In the genomic region with DNA sequence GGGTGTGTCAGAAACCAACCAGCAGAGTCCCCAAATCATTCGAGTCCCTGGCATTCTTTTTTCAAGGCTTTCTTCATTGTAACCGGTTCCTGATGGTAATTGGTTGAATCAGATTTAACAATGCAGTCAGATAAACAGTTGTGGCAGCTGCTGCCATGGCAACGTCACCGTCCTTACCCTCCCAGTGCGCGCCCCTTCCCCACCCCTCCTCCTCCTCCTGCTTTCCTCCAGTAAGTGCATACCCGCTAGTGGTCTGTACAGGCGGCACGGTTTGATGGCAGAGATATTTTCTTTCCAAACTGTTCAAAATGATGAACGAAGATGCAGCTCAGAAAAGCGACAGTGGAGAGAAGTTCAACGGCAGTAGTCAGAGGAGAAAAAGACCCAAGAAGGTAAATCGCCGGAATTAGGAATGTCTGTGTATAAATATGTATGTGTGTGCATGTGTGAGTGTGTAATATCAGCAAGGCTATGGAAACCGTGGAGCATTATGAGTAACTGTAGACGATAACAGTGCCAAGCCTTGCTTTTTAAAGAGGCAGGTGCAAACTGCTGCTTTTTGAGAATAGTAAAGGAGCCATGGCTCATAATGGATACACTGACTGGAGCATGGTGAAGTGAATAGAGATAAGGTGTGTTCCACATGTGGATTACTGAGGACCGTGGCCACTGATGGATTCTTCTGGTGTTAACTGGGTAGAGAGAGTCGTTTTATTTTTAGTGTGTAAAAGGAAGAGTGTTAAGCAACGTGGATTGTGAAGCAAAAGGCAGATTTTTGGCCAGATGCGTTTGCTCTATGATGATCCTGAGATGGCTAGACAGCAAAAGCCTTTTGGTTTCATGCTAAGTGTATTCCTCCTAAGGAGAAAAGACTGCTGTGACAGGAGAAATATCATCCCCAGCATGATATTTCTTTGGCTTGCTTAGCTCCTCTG, we compare ENCODE assay signal across 10 cellular contexts. TPM values are rescaled to one million over a fixed set of nuclear protein-coding genes. Genes with fewer than 3 reads are reported as not detected.
DNase-seq lines count a peak whose midpoint lies in the region; ATAC-seq and TF ChIP-seq lines count a peak whose summit lies in the region.
"Had no signal": no experiment of that assay in that cellular context is flagged by ENCODE, and none has a peak within 500 bp of the region (broad histone marks: within the 10 kb centered on the region; RNA-seq: fewer than 3 reads in every experiment).

Gene ANK2 (plus strand): TSS at position 233 of the 935 bp plus-strand sequence. CDS start 76 bp downstream, at position 309.

- H3K4me2 ChIP-seq in neural cell (ENCODE audit: low read length) (peak within 1 kb of the TSS; percentile 81), PC-3 (ENCODE audit: low read length) (no peak within 1 kb of the TSS)

- peak within 1 kb of the TSS; percentile 69 for H3K27ac ChIP-seq in neural cell (ENCODE audit: low read length)
- H3K27ac ChIP-seq in PC-3 (ENCODE audit: low read length): no peak within 1 kb of the TSS

- no peaks in the 10 kb centered on the region for H3K9me3 ChIP-seq in neural cell (ENCODE audit: low read length)
- H3K9me3 ChIP-seq in PC-3 (ENCODE audit: low read length): no peaks in the 10 kb centered on the region

- H3K9me2 ChIP-seq in neural cell (ENCODE audit: insufficient read depth, low read length): no peaks in the 10 kb centered on the region
- H3K9me2 ChIP-seq in PC-3 (replicated peaks; ENCODE audit: low read length): no peaks in the 10 kb centered on the region

- DNase-seq in D341Med (ENCODE audit: low spot score) (peak; percentile 26), NCI-H2227 (lab: John Stamatoyannopoulos, UW; ENCODE audit: unreplicated experiment) (peak; percentile 78), fibroblast of gingiva (ENCODE audit: low read depth) (peak; percentile 1), CD14-positive monocyte (ENCODE audit: low spot score) (no peak), PC-3 (no peak)
- DNase-seq in stimulated activated CD4-positive, alpha-beta T cell treated with anti-CD3 and anti-CD28 coated beads, Interleukin-15, amount 100 ng/mL, for 24 hours: no peak
- DNase-seq: activated CD8-positive, alpha-beta T cell treated with anti-CD3 and anti-CD28 coated beads for 36 hours had no signal

- H4K20me1 ChIP-seq in neural cell (ENCODE audit: insufficient read depth) (no peaks in the 10 kb centered on the region), PC-3 (ENCODE audit: low read length) (no peaks in the 10 kb centered on the region)

- H3F3A ChIP-seq in neural cell (ENCODE audit: insufficient read depth, low read length, poor library complexity, severe bottlenecking): peaks cover 8% of the 10 kb centered on the region
- H3F3A ChIP-seq in PC-3 (ENCODE audit: low read length, unreplicated experiment): no peaks in the 10 kb centered on the region

- no peaks in the 10 kb centered on the region for H3K4me1 Mint-ChIP-seq in CD14-positive monocyte

- peaks cover 0 to 2% (median 0%) of the 10 kb centered on the region in 3 donors for H3K27me3 Mint-ChIP-seq in CD14-positive monocyte (ENCODE audit: low read depth in 3 of 3)
- H3K27me3 Mint-ChIP-seq: activated CD8-positive, alpha-beta T cell treated with anti-CD3 and anti-CD28 coated beads for 36 hours had no signal

- peaks cover 5% of the 10 kb centered on the region for H3K4me1 ChIP-seq in PC-3 (ENCODE audit: insufficient read depth, low read length)

- no peak for ATAC-seq in PC-3
- ATAC-seq in HG03095 (IDR thresholded peaks at IDR 0.05; ENCODE audit: unreplicated experiment): no peak
- ATAC-seq: activated CD8-positive, alpha-beta T cell treated with anti-CD3 and anti-CD28 coated beads for 36 hours had no signal

- H3K9ac ChIP-seq in neural cell (ENCODE audit: low read length): peak within 1 kb of the TSS; percentile 69
- no peak within 1 kb of the TSS for H3K9ac ChIP-seq in PC-3 (ENCODE audit: low read length)

- no peak within 1 kb of the TSS for H3K27ac Mint-ChIP-seq in CD14-positive monocyte
- H3K27ac Mint-ChIP-seq: activated CD8-positive, alpha-beta T cell treated with anti-CD3 and anti-CD28 coated beads for 36 hours had no signal

- POLR2A ChIA-PET in PC-3 (lab: Charles Lee; ENCODE audit: unreplicated experiment): no interaction called here

- peaks cover 0 to 1% (median 0%) of the 10 kb centered on the region in 7 donors for H3K9me3 Mint-ChIP-seq in CD14-positive monocyte
- H3K9me3 Mint-ChIP-seq: activated CD8-positive, alpha-beta T cell treated with anti-CD3 and anti-CD28 coated beads for 36 hours had no signal

- TF ChIP-seq EP300 in neural cell (conservative IDR thresholded peaks at IDR 0.05; ENCODE audit: poor library complexity, severe bottlenecking): peak; percentile 70

- H3K4me3 ChIP-seq in neural cell (ENCODE audit: low read length) (peak within 1 kb of the TSS; percentile 67), PC-3 (ENCODE audit: low read length) (no peak within 1 kb of the TSS)
- H3K4me3 ChIP-seq: lung had no signal

- no peaks in the 10 kb centered on the region for H3K27me3 ChIP-seq in neural cell (ENCODE audit: insufficient read depth, low read depth, low read length)
- H3K27me3 ChIP-seq in PC-3 (ENCODE audit: low read length): no peaks in the 10 kb centered on the region

- no peaks in the 10 kb centered on the region for H3K36me3 Mint-ChIP-seq in CD14-positive monocyte

- BruUV-seq in PC-3 (replicated peaks; lab: Mats Ljungman, UMichigan): no TSS peak

- no peak for TF ChIP-seq RAD21 in neural cell (conservative IDR thresholded peaks at IDR 0.05)

- intact Hi-C loops in CD14-positive monocyte (cut with micrococcal nuclease) (no loop called here), PC-3 (cut with micrococcal nuclease) (no loop called here)

- no peaks in the 10 kb centered on the region for H3K36me3 ChIP-seq in neural cell (ENCODE audit: insufficient read depth, low read length)
- no peaks in the 10 kb centered on the region for H3K36me3 ChIP-seq in PC-3 (ENCODE audit: low read depth, low read length)

- H3K4me3 Mint-ChIP-seq in CD14-positive monocyte: no peak within 1 kb of the TSS
- H3K4me3 Mint-ChIP-seq: activated CD8-positive, alpha-beta T cell treated with anti-CD3 and anti-CD28 coated beads for 36 hours had no signal

- H2AFZ ChIP-seq in neural cell (ENCODE audit: low read depth, low read length) (peak within 1 kb of the TSS; percentile 51), PC-3 (ENCODE audit: low read length) (no peak within 1 kb of the TSS)

- H3K79me2 ChIP-seq in neural cell (replicated peaks; ENCODE audit: insufficient read depth, low read length) (peaks cover 40% of the 10 kb centered on the region), PC-3 (ENCODE audit: low read length) (no peaks in the 10 kb centered on the region)

- TF ChIP-seq CTCF in neural cell (IDR thresholded peaks at IDR 0.05; ENCODE audit: poor library complexity, severe bottlenecking) (peak; percentile 35), CD14-positive monocyte (IDR thresholded peaks at IDR 0.05) (no peak), PC-3 (conservative IDR thresholded peaks at IDR 0.05; ENCODE audit: low read depth, low read length) (no peak)

- CTCF ChIA-PET in PC-3 (lab: Charles Lee): no interaction called here

TF ChIP-seq in neural cell, 6 proteins besides CTCF, POLR2A, EP300 and RAD21:
- TF ChIP-seq MXI1 (conservative IDR thresholded peaks at IDR 0.05; ENCODE audit: poor library complexity, severe bottlenecking) (peak; percentile 72), POLR2AphosphoS5 (IDR thresholded peaks at IDR 0.05) (peak; percentile 45), EZH2 (IDR thresholded peaks at IDR 0.05; ENCODE audit: borderline replicate concordance, insufficient read depth, low read length, poor library complexity, severe bottlenecking) (no peak), REST (IDR thresholded peaks at IDR 0.05; ENCODE audit: borderline replicate concordance) (peak; percentile 38)
TF ChIP-seq in neural cell: peak in this region for 3.

RNA-seq across cellular contexts. Expression of gene ANK2, which starts in this region (rescaled TPM):
- 52.0 and 54.8 TPM in 2 replicates for polyA plus RNA-seq in neural cell
- polyA minus RNA-seq in neural cell: 225 and 296 TPM in 2 replicates
- not detected for polyA plus RNA-seq in CD14-positive monocyte
- total RNA-seq in PC-3 (2014; rRNA removed): 1.4 and 1.8 TPM in 2 replicates

Comparison
In these comparisons a context has a peak if more than half of its experiments do, and no peak if none do; other contexts are left out.
1. RNA of gene ANK2 (polyA plus RNA-seq): 52.0 to 54.8 TPM in neural cell; not detected in CD14-positive monocyte; every median in the first group is over 10 times any median in the second.
2. DNase-seq: peak in D341Med (single experiment), NCI-H2227 (single experiment) and fibroblast of gingiva (single experiment); none in CD14-positive monocyte (single experiment), PC-3 (single experiment) and stimulated activated CD4-positive, alpha-beta T cell treated with anti-CD3 and anti-CD28 coated beads, Interleukin-15, amount 100 ng/mL, for 24 hours (single experiment).